In the genomic region with DNA sequence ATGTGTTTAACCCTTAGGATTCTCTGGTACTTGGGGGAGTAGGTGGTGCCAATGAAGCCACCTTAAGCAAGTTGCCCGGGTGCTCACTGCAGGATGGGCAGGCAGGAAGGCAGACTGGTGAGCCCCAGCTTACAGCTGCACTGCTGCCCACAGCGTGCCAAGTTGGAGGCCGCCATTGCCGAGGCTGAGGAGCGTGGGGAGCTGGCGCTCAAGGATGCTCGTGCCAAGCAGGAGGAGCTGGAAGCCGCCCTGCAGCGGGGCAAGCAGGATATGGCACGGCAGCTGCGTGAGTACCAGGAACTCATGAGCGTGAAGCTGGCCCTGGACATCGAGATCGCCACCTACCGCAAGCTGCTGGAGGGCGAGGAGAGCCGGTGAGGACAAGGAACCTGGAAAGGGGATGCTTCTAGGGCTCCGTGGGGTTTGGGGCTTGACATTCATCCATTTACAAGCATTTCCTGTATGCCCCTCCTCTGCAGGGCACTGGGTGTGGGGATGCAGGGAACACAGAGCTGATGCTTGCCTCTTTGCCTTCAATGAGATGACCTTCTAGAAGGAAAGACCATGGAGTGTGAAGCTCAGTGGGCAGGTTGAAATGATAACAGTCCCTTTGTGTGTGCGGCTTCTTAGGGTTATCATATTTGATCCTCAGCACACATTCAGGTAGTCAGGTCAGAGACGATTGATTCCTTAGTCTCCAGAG, we compare ENCODE assay signal across 14 cellular contexts. TPM values are rescaled to one million over a fixed set of nuclear protein-coding genes. Genes with fewer than 3 reads are reported as not detected.
DNase-seq lines count a peak whose midpoint lies in the region; TF ChIP-seq lines count a peak whose summit lies in the region.
"Had no signal": no experiment of that assay in that cellular context is flagged by ENCODE, and none has a peak within 500 bp of the region (broad histone marks: within the 10 kb centered on the region; RNA-seq: fewer than 3 reads in every experiment).

No MANE protein-coding gene starts in this region.

- H3K36me3 ChIP-seq in left ventricle myocardium inferior = no peaks in the 10 kb centered on the region
- no peaks in the 10 kb centered on the region for H3K36me3 ChIP-seq in OCI-LY3 (replicated peaks; ENCODE audit: low read depth, low read length)

- no peak overlapping the region; the same call in 1 of the 2 replicates for H3K9ac ChIP-seq in OCI-LY3 (ENCODE audit: low read length)

- peak overlapping the region; percentile 85 for H3K27ac Mint-ChIP-seq in dendritic cell treated with granulocyte-macrophage colony-stimulating factor and Interleukin-4, amounts not matched to agents 40 ng/mL and 50 ng/mL, for 4 days
- H3K27ac Mint-ChIP-seq in type B pancreatic cell = peak overlapping the region; percentile 81

- H2AFZ ChIP-seq in OCI-LY3 (ENCODE audit: low read depth, low read length) = no peak overlapping the region

- H3K4me3 ChIP-seq in left ventricle myocardium inferior = no peak overlapping the region
- peak overlapping the region; percentile 75; the same call in 1 of the 2 replicates for H3K4me3 ChIP-seq in OCI-LY3 (ENCODE audit: low read length)

- no peaks in the 10 kb centered on the region for H4K20me1 ChIP-seq in OCI-LY3 (ENCODE audit: insufficient read depth, low read length)

- H3K4me2 ChIP-seq in OCI-LY3 (ENCODE audit: low read length) = peak overlapping the region; percentile 89

- H3K36me3 Mint-ChIP-seq in dendritic cell treated with granulocyte-macrophage colony-stimulating factor and Interleukin-4, amounts not matched to agents 40 ng/mL and 50 ng/mL, for 4 days (ENCODE audit: low read depth) = no peaks in the 10 kb centered on the region
- H3K36me3 Mint-ChIP-seq in type B pancreatic cell = peaks cover 7% of the 10 kb centered on the region

- peak; percentile 49 for DNase-seq in cardiac septum (ENCODE audit: low spot score)
- DNase-seq in left ventricle myocardium inferior = no peak
- no peak for DNase-seq in type B pancreatic cell (ENCODE audit: extremely low spot score, unreplicated experiment)
- DNase-seq in HCEC 1CT = no peak
- no peak for DNase-seq in NCI-H2171 (lab: John Stamatoyannopoulos, UW)
- DNase-seq in NOMO-1 (lab: John Stamatoyannopoulos, UW; ENCODE audit: unreplicated experiment in 2 of 2) = no peak
- DNase-seq: activated CD4-positive, alpha-beta T cell treated with anti-CD3 and anti-CD28 coated beads for 4 hours; activated naive CD4-positive, alpha-beta T cell; caudate nucleus; GDM1; glutamatergic neuron had no signal

- intact Hi-C loops in cardiac septum (cut with DNase I) = no loop called here
- intact Hi-C loops in left ventricle myocardium inferior (cut with micrococcal nuclease) = no loop called here
- intact Hi-C loops in dendritic cell treated with granulocyte-macrophage colony-stimulating factor and Interleukin-4, amounts not matched to agents 40 ng/mL and 50 ng/mL, for 4 days (cut with micrococcal nuclease) = no loop called here

- H3K9me3 ChIP-seq in left ventricle myocardium inferior (replicated peaks) = no peaks in the 10 kb centered on the region
- H3K9me3 ChIP-seq in OCI-LY3 (ENCODE audit: insufficient read depth, low read length) = no peaks in the 10 kb centered on the region

- no peaks in the 10 kb centered on the region for H3K9me3 Mint-ChIP-seq in dendritic cell treated with granulocyte-macrophage colony-stimulating factor and Interleukin-4, amounts not matched to agents 40 ng/mL and 50 ng/mL, for 4 days
- no peaks in the 10 kb centered on the region for H3K9me3 Mint-ChIP-seq in type B pancreatic cell

- H3K4me1 ChIP-seq in left ventricle myocardium inferior = peaks cover 40% of the 10 kb centered on the region
- H3K4me1 ChIP-seq in OCI-LY3 (ENCODE audit: low read length) = peaks cover 58% of the 10 kb centered on the region

- no peak for TF ChIP-seq CTCF in left ventricle myocardium inferior (IDR thresholded peaks at IDR 0.05; ENCODE audit: borderline replicate concordance)
- TF ChIP-seq CTCF in OCI-LY3 (IDR thresholded peaks at IDR 0.05; ENCODE audit: low read depth, low read length) = no peak
- TF ChIP-seq CTCF in type B pancreatic cell (conservative IDR thresholded peaks at IDR 0.05) = no peak

- peaks cover 46% of the 10 kb centered on the region for H3K4me1 Mint-ChIP-seq in dendritic cell treated with granulocyte-macrophage colony-stimulating factor and Interleukin-4, amounts not matched to agents 40 ng/mL and 50 ng/mL, for 4 days (ENCODE audit: low read depth)
- H3K4me1 Mint-ChIP-seq in type B pancreatic cell (ENCODE audit: unreplicated experiment) = peaks cover 45% of the 10 kb centered on the region

- H3K27ac ChIP-seq in left ventricle myocardium inferior (replicated peaks) (no peak overlapping the region), OCI-LY3 (ENCODE audit: low read length) (peak overlapping the region; percentile 81; the same call in 1 of the 2 replicates)

- H3K79me2 ChIP-seq in OCI-LY3 (ENCODE audit: low read length) = no peaks in the 10 kb centered on the region

- H3K27me3 Mint-ChIP-seq in dendritic cell treated with granulocyte-macrophage colony-stimulating factor and Interleukin-4, amounts not matched to agents 40 ng/mL and 50 ng/mL, for 4 days = peaks cover 35% of the 10 kb centered on the region
- H3K27me3 Mint-ChIP-seq in type B pancreatic cell = peaks cover 22% of the 10 kb centered on the region

- no peak overlapping the region for H3K4me3 Mint-ChIP-seq in dendritic cell treated with granulocyte-macrophage colony-stimulating factor and Interleukin-4, amounts not matched to agents 40 ng/mL and 50 ng/mL, for 4 days
- no peak overlapping the region for H3K4me3 Mint-ChIP-seq in type B pancreatic cell

- H3K27me3 ChIP-seq in left ventricle myocardium inferior (ENCODE audit: low read depth) = peaks cover 29% of the 10 kb centered on the region
- no peaks in the 10 kb centered on the region for H3K27me3 ChIP-seq in OCI-LY3 (ENCODE audit: low read depth, low read length)

RNA-seq across cellular contexts. Expression of gene KRT7, which starts 12.4 kb away (rescaled TPM):
- 1.2 TPM for total RNA-seq in cardiac septum
- total RNA-seq in left ventricle myocardium inferior = not detected
- 125 and 293 TPM in 2 replicates for total RNA-seq in type B pancreatic cell (ENCODE audit: low replicate concordance)

RNA-seq across cellular contexts. Expression of gene KRT86, which starts 29.0 kb away (rescaled TPM):
- total RNA-seq in cardiac septum (not detected), left ventricle myocardium inferior (not detected), type B pancreatic cell (ENCODE audit: low replicate concordance) (0.14 TPM in 1 of 2 replicates, not detected in the other)
- total RNA-seq: endothelial cell of umbilical vein had no signal

RNA-seq across cellular contexts. Expression of gene KRT81, which starts 45.9 kb away (rescaled TPM):
- total RNA-seq in cardiac septum = not detected
- total RNA-seq in left ventricle myocardium inferior = not detected
- 0.31 TPM in 2 replicates for total RNA-seq in type B pancreatic cell (ENCODE audit: low replicate concordance)
- total RNA-seq: endothelial cell of umbilical vein had no signal

RNA-seq across cellular contexts. Expression of gene KRT80, which starts 53.6 kb away (rescaled TPM):
- total RNA-seq in cardiac septum (1.2 TPM), left ventricle myocardium inferior (not detected), type B pancreatic cell (ENCODE audit: low replicate concordance) (23.1 and 65.1 TPM in 2 replicates)

Comparison
In these comparisons a context has a peak if more than half of its experiments do, and no peak if none do; other contexts are left out.
1. RNA of gene KRT7, which starts 12.4 kb away (total RNA-seq): 125 to 293 TPM in type B pancreatic cell; 1.2 TPM in cardiac septum (single experiment) and not detected in left ventricle myocardium inferior (single experiment); every median in the first group is over 10 times any median in the second.